16 cellular contexts compared by ENCODE assay signal in the genomic region with DNA sequence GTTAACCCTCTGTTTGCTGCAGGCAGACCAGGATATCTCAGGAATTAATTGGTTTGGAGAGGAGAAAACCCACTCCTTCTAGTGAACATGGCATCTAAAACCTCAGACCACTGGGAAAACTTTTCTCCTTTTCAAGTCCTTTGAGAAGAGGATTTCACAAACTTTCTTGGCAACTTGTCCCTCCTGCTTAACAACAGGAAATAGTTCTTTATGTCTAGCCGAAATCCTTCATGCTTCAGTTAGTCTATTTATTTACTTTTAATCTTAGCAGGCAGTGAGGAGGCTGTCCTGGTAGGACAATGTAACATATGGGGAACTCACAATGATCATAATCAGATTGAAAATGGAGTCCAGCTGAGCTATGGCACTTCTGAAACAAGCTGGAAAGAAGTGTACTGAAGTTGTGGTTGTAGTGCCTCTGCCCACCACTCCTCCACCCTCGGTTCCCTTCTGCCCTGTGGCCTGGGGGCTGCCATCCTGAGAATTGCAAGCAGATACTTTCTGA. TPM values are rescaled to one million over a fixed set of nuclear protein-coding genes. Genes with fewer than 3 reads are reported as not detected.
A peak's percentile ranks its signal among the peaks of the same experiment; 100 is the strongest.
DNase-seq lines count a peak whose midpoint lies in the region; ATAC-seq, FAIRE-seq and TF ChIP-seq lines count a peak whose summit lies in the region.
"Had no signal": no experiment of that assay in that cellular context is flagged by ENCODE, and none has a peak within 500 bp of the region (broad histone marks: within the 10 kb centered on the region; RNA-seq: fewer than 3 reads in every experiment).

No MANE protein-coding gene starts in this region.

- peak; percentile 35 for DNase-seq in GF-D8 (lab: John Stamatoyannopoulos, UW)
- DNase-seq in astrocyte of the spinal cord (ENCODE audit: low read depth, low spot score), result peak; percentile 7
- peak; percentile 25 for DNase-seq in neural progenitor cell (ENCODE audit: low spot score)
- DNase-seq in frontal cortex (ENCODE audit: low spot score in 2 of 2), result no peak
- no peak for DNase-seq in naive thymus-derived CD4-positive, alpha-beta T cell
- DNase-seq: NCI-H226 had no signal

- TF ChIP-seq CTCF in astrocyte of the spinal cord (IDR thresholded peaks at IDR 0.05; ENCODE audit: low read depth, low read length) (no peak), neural progenitor cell (IDR thresholded peaks at IDR 0.05) (no peak)

- no peak for FAIRE-seq in frontal cortex (lab: Jason Lieb, UNC)

- no peak overlapping the region for H3K27ac ChIP-seq in neural progenitor cell
- no peak overlapping the region for H3K27ac ChIP-seq in naive thymus-derived CD4-positive, alpha-beta T cell (ENCODE audit: low read depth, low read length)
- H3K27ac ChIP-seq: colonic mucosa, skin epidermis, VCaP had no signal

- H3K36me3 ChIP-seq in neural progenitor cell, result no peaks in the 10 kb centered on the region
- H3K36me3 ChIP-seq in naive thymus-derived CD4-positive, alpha-beta T cell (ENCODE audit: control insufficient read depth in 2 of 3, insufficient read depth in 3 of 3, low read length in 3 of 3), result no peaks in the 10 kb centered on the region
- H3K36me3 ChIP-seq: colonic mucosa had no signal

- no peak overlapping the region for H2AFZ ChIP-seq in neural progenitor cell (replicated peaks)

- POLR2A ChIA-PET in naive thymus-derived CD4-positive, alpha-beta T cell (lab: Charles Lee), result no interaction called here

- peaks cover 33% of the 10 kb centered on the region for H3K4me1 ChIP-seq in neural progenitor cell
- H3K4me1 ChIP-seq in naive thymus-derived CD4-positive, alpha-beta T cell (ENCODE audit: control insufficient read depth in 2 of 2, insufficient read depth in 2 of 2, low read length in 2 of 2), result no peaks in the 10 kb centered on the region
- H3K4me1 ChIP-seq: colonic mucosa had no signal

- peaks cover 6% of the 10 kb centered on the region for H3K27me3 Mint-ChIP-seq in neural progenitor cell (ENCODE audit: insufficient read depth, low read depth)
- H3K27me3 Mint-ChIP-seq in naive thymus-derived CD4-positive, alpha-beta T cell, result peaks cover 4 to 20% (median 8%) of the 10 kb centered on the region in 5 donors

- H3K36me3 Mint-ChIP-seq in neural progenitor cell, result peaks cover 2% of the 10 kb centered on the region
- no peaks in the 10 kb centered on the region for H3K36me3 Mint-ChIP-seq in naive thymus-derived CD4-positive, alpha-beta T cell
- H3K36me3 Mint-ChIP-seq: activated naive CD8-positive, alpha-beta T cell treated with anti-CD3 and anti-CD28 coated beads for 36 hours had no signal

- H3K27me3 ChIP-seq in neural progenitor cell, result peaks cover 28% of the 10 kb centered on the region
- H3K27me3 ChIP-seq in naive thymus-derived CD4-positive, alpha-beta T cell (ENCODE audit: control insufficient read depth in 2 of 2, insufficient read depth in 2 of 2, low read length in 2 of 2), result no peaks in the 10 kb centered on the region
- H3K27me3 ChIP-seq: colonic mucosa had no signal

- peak; percentile 7 for ATAC-seq in HG03280 (IDR thresholded peaks at IDR 0.05; ENCODE audit: unreplicated experiment)
- no peak for ATAC-seq in GM21423 (IDR thresholded peaks at IDR 0.05; ENCODE audit: unreplicated experiment)
- no peak for ATAC-seq in HG03565 (IDR thresholded peaks at IDR 0.05; ENCODE audit: unreplicated experiment)
- no peak for ATAC-seq in naive thymus-derived CD4-positive, alpha-beta T cell

- CTCF ChIA-PET in naive thymus-derived CD4-positive, alpha-beta T cell (lab: Charles Lee), result no interaction called here

- peaks cover 9% of the 10 kb centered on the region for H3K9me3 Mint-ChIP-seq in neural progenitor cell
- no peaks in the 10 kb centered on the region for H3K9me3 Mint-ChIP-seq in naive thymus-derived CD4-positive, alpha-beta T cell
- H3K9me3 Mint-ChIP-seq: activated naive CD8-positive, alpha-beta T cell treated with anti-CD3 and anti-CD28 coated beads for 36 hours; nephron had no signal

- intact Hi-C loops in naive thymus-derived CD4-positive, alpha-beta T cell (cut with micrococcal nuclease), result loop anchor here in 1 of 2 donors (2.0 to 5.0 kb wide), 3 partner anchors 41 to 1442 kb away; no protein-coding TSS in a partner anchor

- H3K4me3 ChIP-seq in astrocyte of the spinal cord (ENCODE audit: low read depth, low read length), result no peak overlapping the region
- peak overlapping the region; percentile 37 for H3K4me3 ChIP-seq in neural progenitor cell
- H3K4me3 ChIP-seq in naive thymus-derived CD4-positive, alpha-beta T cell (ENCODE audit: low read length), result no peak overlapping the region
- H3K4me3 ChIP-seq: colonic mucosa, skin epidermis had no signal

- in situ Hi-C loops in astrocyte of the spinal cord (cut with HindIII; ENCODE audit: low sequenced_read_pairs), result no loop called here

- no peak overlapping the region for H3K27ac Mint-ChIP-seq in neural progenitor cell
- no peak overlapping the region for H3K27ac Mint-ChIP-seq in naive thymus-derived CD4-positive, alpha-beta T cell
- H3K27ac Mint-ChIP-seq: activated naive CD8-positive, alpha-beta T cell treated with anti-CD3 and anti-CD28 coated beads for 36 hours had no signal

- H3F3A ChIP-seq in neural progenitor cell (ENCODE audit: low read depth), result peaks cover 7% of the 10 kb centered on the region

- no peaks in the 10 kb centered on the region for H3K9me3 ChIP-seq in neural progenitor cell (ENCODE audit: low read depth)
- H3K9me3 ChIP-seq in naive thymus-derived CD4-positive, alpha-beta T cell (ENCODE audit: control insufficient read depth in 2 of 3, low read length in 3 of 3), result no peaks in the 10 kb centered on the region
- H3K9me3 ChIP-seq: colonic mucosa had no signal

- H3K4me3 Mint-ChIP-seq in neural progenitor cell, result peak overlapping the region; percentile 66
- H3K4me3 Mint-ChIP-seq in naive thymus-derived CD4-positive, alpha-beta T cell, result peak overlapping the region in 5 of 10 donors; percentile 12 to 79 (median 52)

- no peak overlapping the region for H3K9ac ChIP-seq in neural progenitor cell

- peaks cover 56% of the 10 kb centered on the region for H3K4me1 Mint-ChIP-seq in neural progenitor cell
- H3K4me1 Mint-ChIP-seq in naive thymus-derived CD4-positive, alpha-beta T cell, result peaks cover 0 to 12% (median 7%) of the 10 kb centered on the region in 7 donors

- no peaks in the 10 kb centered on the region for H3K79me2 ChIP-seq in neural progenitor cell (ENCODE audit: low read depth)

- peak overlapping the region; percentile 71 for H3K4me2 ChIP-seq in neural progenitor cell

- H4K20me1 ChIP-seq in neural progenitor cell (ENCODE audit: low read depth), result no peaks in the 10 kb centered on the region

RNA-seq across cellular contexts. Expression of gene KY, which starts 50.6 kb away (rescaled TPM):
- 0.09 TPM in 1 of 2 replicates, not detected in the other for total RNA-seq in neural progenitor cell (ENCODE audit: low replicate concordance)
- total RNA-seq in frontal cortex, result 0.41 TPM
- total RNA-seq in naive thymus-derived CD4-positive, alpha-beta T cell, result not detected
- polyA plus RNA-seq in naive thymus-derived CD4-positive, alpha-beta T cell, result not detected
- total RNA-seq: activated naive CD8-positive, alpha-beta T cell treated with anti-CD3 and anti-CD28 coated beads for 36 hours; OCI-LY7 had no signal
- polyA plus RNA-seq: liver had no signal

Comparison
In these comparisons a context has a peak if more than half of its experiments do, and no peak if none do; other contexts are left out.
1. DNase-seq: peak in GF-D8 (single experiment), astrocyte of the spinal cord (single experiment) and neural progenitor cell (single experiment); none in frontal cortex (0 of 2) and naive thymus-derived CD4-positive, alpha-beta T cell (0 of 9).